Comparison of ENCODE assay signal across 8 cellular contexts in genomic region chr2:158967731-158968395, GRCh38. TPM values are rescaled to one million over a fixed set of nuclear protein-coding genes. Genes with fewer than 3 reads are reported as not detected.
DNase-seq lines count a peak whose midpoint lies in the region; ATAC-seq, FAIRE-seq and TF ChIP-seq lines count a peak whose summit lies in the region.

No MANE protein-coding gene starts in this region.

- peak overlapping the region; percentile 59 to 86 for H3K4me3 ChIP-seq in kidney (ENCODE audit: low read length in 2 of 2)

- H3K36me3 ChIP-seq in kidney (ENCODE audit: control insufficient read depth in 1 of 2, insufficient read depth in 2 of 2, low read length in 2 of 2), result no peaks in the 10 kb centered on the region

- peak overlapping the region; percentile 82 to 86 for H3K27ac ChIP-seq in kidney (ENCODE audit: low read depth in 2 of 2, low read length in 2 of 2)

- ATAC-seq in stimulated activated effector memory CD8-positive, alpha-beta T cell treated with anti-CD3 and anti-CD28 coated beads, Interleukin-12 subunit alpha, Interleukin-12 subunit beta, amount 100 ng/mL, for 72 hours, result no peak

- TF ChIP-seq CTCF in kidney (IDR thresholded peaks at IDR 0.05; ENCODE audit: borderline replicate concordance, extremely low read depth, insufficient read depth), result no peak

- DNase-seq in activated CD4-positive, alpha-beta T cell treated with anti-CD3 and anti-CD28 coated beads, Interleukin-2, amount 10 ng/mL, durations not matched to agents 24 days and 14 days, result no peak
- DNase-seq in activated CD4-positive, alpha-beta T cell treated with anti-CD3 and anti-CD28 coated beads for 1 hour, result no peak
- DNase-seq in NCI-H446 (lab: John Stamatoyannopoulos, UW), result peak; percentile 67 to 77
- peak; percentile 69 for DNase-seq in cerebellar cortex (ENCODE audit: low spot score)
- DNase-seq in kidney, result peak; percentile 84
- no peak for DNase-seq in stimulated activated effector memory CD8-positive, alpha-beta T cell treated with anti-CD3 and anti-CD28 coated beads, Interleukin-12 subunit alpha, Interleukin-12 subunit beta, amount 100 ng/mL, for 72 hours (ENCODE audit: low spot score in 2 of 2)
- no peak for DNase-seq in middle frontal gyrus (ENCODE audit: extremely low spot score, low spot score)
- DNase-seq in GDM1 (lab: John Stamatoyannopoulos, UW), result no peak

- intact Hi-C loops in activated CD4-positive, alpha-beta T cell treated with anti-CD3 and anti-CD28 coated beads, Interleukin-2, amount 10 ng/mL, durations not matched to agents 24 days and 14 days (cut with micrococcal nuclease), result no loop called here
- intact Hi-C loops in kidney (cut with DNase I), result no loop called here

- no peaks in the 10 kb centered on the region for H3K9me3 Mint-ChIP-seq in activated CD4-positive, alpha-beta T cell treated with anti-CD3 and anti-CD28 coated beads, Interleukin-2, amount 10 ng/mL, durations not matched to agents 24 days and 14 days
- H3K9me3 Mint-ChIP-seq in stimulated activated effector memory CD8-positive, alpha-beta T cell treated with anti-CD3 and anti-CD28 coated beads, Interleukin-12 subunit alpha, Interleukin-12 subunit beta, amount 100 ng/mL, for 72 hours, result no peaks in the 10 kb centered on the region

- H3K9ac ChIP-seq in kidney (ENCODE audit: low read length in 2 of 2), result peak overlapping the region; percentile 41 to 79

- no peak for FAIRE-seq in kidney (lab: Jason Lieb, UNC)

- H3K36me3 Mint-ChIP-seq in activated CD4-positive, alpha-beta T cell treated with anti-CD3 and anti-CD28 coated beads, Interleukin-2, amount 10 ng/mL, durations not matched to agents 24 days and 14 days (ENCODE audit: low read depth), result no peaks in the 10 kb centered on the region
- H3K36me3 Mint-ChIP-seq in stimulated activated effector memory CD8-positive, alpha-beta T cell treated with anti-CD3 and anti-CD28 coated beads, Interleukin-12 subunit alpha, Interleukin-12 subunit beta, amount 100 ng/mL, for 72 hours, result no peaks in the 10 kb centered on the region

- H3K27me3 Mint-ChIP-seq in activated CD4-positive, alpha-beta T cell treated with anti-CD3 and anti-CD28 coated beads, Interleukin-2, amount 10 ng/mL, durations not matched to agents 24 days and 14 days, result peaks cover 76% of the 10 kb centered on the region

- no peaks in the 10 kb centered on the region for H3K9me3 ChIP-seq in kidney (ENCODE audit: control insufficient read depth in 1 of 2, low read length in 2 of 2)

- no peak overlapping the region for H3K27ac Mint-ChIP-seq in activated CD4-positive, alpha-beta T cell treated with anti-CD3 and anti-CD28 coated beads, Interleukin-2, amount 10 ng/mL, durations not matched to agents 24 days and 14 days
- no peak overlapping the region for H3K27ac Mint-ChIP-seq in stimulated activated effector memory CD8-positive, alpha-beta T cell treated with anti-CD3 and anti-CD28 coated beads, Interleukin-12 subunit alpha, Interleukin-12 subunit beta, amount 100 ng/mL, for 72 hours

- H3K4me1 Mint-ChIP-seq in activated CD4-positive, alpha-beta T cell treated with anti-CD3 and anti-CD28 coated beads, Interleukin-2, amount 10 ng/mL, durations not matched to agents 24 days and 14 days, result peaks cover 14% of the 10 kb centered on the region
- peaks cover 15% of the 10 kb centered on the region for H3K4me1 Mint-ChIP-seq in stimulated activated effector memory CD8-positive, alpha-beta T cell treated with anti-CD3 and anti-CD28 coated beads, Interleukin-12 subunit alpha, Interleukin-12 subunit beta, amount 100 ng/mL, for 72 hours

- H3K4me3 Mint-ChIP-seq in activated CD4-positive, alpha-beta T cell treated with anti-CD3 and anti-CD28 coated beads, Interleukin-2, amount 10 ng/mL, durations not matched to agents 24 days and 14 days, result peak overlapping the region; percentile 61
- H3K4me3 Mint-ChIP-seq in stimulated activated effector memory CD8-positive, alpha-beta T cell treated with anti-CD3 and anti-CD28 coated beads, Interleukin-12 subunit alpha, Interleukin-12 subunit beta, amount 100 ng/mL, for 72 hours, result peak overlapping the region; percentile 78

- peaks cover 5 to 11% of the 10 kb centered on the region in 2 donors for H3K4me1 ChIP-seq in kidney (ENCODE audit: control insufficient read depth in 1 of 2, insufficient read depth in 1 of 2, low read depth in 1 of 2, low read length in 2 of 2)

RNA-seq across cellular contexts. Expression of gene TANC1, which starts 0.6 kb away (rescaled TPM):
- total RNA-seq in activated CD4-positive, alpha-beta T cell treated with anti-CD3 and anti-CD28 coated beads, Interleukin-2, amount 10 ng/mL, durations not matched to agents 24 days and 14 days, result 0.33 and 0.37 TPM in 2 replicates
- total RNA-seq in kidney, result 39.0 TPM
- 9.2 TPM for polyA plus RNA-seq in kidney (ENCODE audit: insufficient read depth, low read depth, low replicate concordance)

Comparison
In these comparisons a context has a peak if more than half of its experiments do, and no peak if none do; other contexts are left out.
1. DNase-seq: peak in NCI-H446 (2 of 2), cerebellar cortex (single experiment) and kidney (single experiment); none in activated CD4-positive, alpha-beta T cell treated with anti-CD3 and anti-CD28 coated beads, Interleukin-2, amount 10 ng/mL, durations not matched to agents 24 days and 14 days (single experiment), activated CD4-positive, alpha-beta T cell treated with anti-CD3 and anti-CD28 coated beads for 1 hour (single experiment), stimulated activated effector memory CD8-positive, alpha-beta T cell treated with anti-CD3 and anti-CD28 coated beads, Interleukin-12 subunit alpha, Interleukin-12 subunit beta, amount 100 ng/mL, for 72 hours (0 of 2), middle frontal gyrus (single experiment) and GDM1 (single experiment).
2. RNA of gene TANC1, which starts 0.6 kb away (total RNA-seq): 39.0 TPM in kidney (single experiment); 0.33 to 0.37 TPM in activated CD4-positive, alpha-beta T cell treated with anti-CD3 and anti-CD28 coated beads, Interleukin-2, amount 10 ng/mL, durations not matched to agents 24 days and 14 days; every median in the first group is over 10 times any median in the second.